Comparison of ENCODE assay signal across 7 cellular contexts in genomic region chr15:90191795-90192494, GRCh38. TPM values are rescaled to one million over a fixed set of nuclear protein-coding genes. Genes with fewer than 3 reads are reported as not detected.
DNase-seq lines count a peak whose midpoint lies in the region; ATAC-seq and TF ChIP-seq lines count a peak whose summit lies in the region.

No MANE protein-coding gene starts in this region.

- peak; percentile 69 for ATAC-seq in GM18517 (IDR thresholded peaks at IDR 0.05; ENCODE audit: unreplicated experiment)
- ATAC-seq in HG02763 (IDR thresholded peaks at IDR 0.05; ENCODE audit: unreplicated experiment), result peak; percentile 49
- ATAC-seq in naive thymus-derived CD8-positive, alpha-beta T cell, result peak; percentile 84

- peak overlapping the region; percentile 60 to 86 (median 80) for H3K4me3 Mint-ChIP-seq in naive thymus-derived CD8-positive, alpha-beta T cell
- H3K4me3 Mint-ChIP-seq in chondrocyte (ENCODE audit: unreplicated experiment), result no peak overlapping the region

- DNase-seq in NCI-H187 treated with DMSO at 0.1 percent for 48 hours (lab: John Stamatoyannopoulos, UW) (peak; percentile 81), WERI-Rb-1 (peak; percentile 75), epithelial cell of proximal tubule (ENCODE audit: low read depth) (no peak), chondrocyte (ENCODE audit: low spot score) (no peak)
- peak in 8 of 10 donors; percentile 22 to 76 (median 34) for DNase-seq in naive thymus-derived CD8-positive, alpha-beta T cell

- peaks cover 9% of the 10 kb centered on the region for H3K36me3 ChIP-seq in WERI-Rb-1

- no peaks in the 10 kb centered on the region for H3K27me3 ChIP-seq in WERI-Rb-1 (ENCODE audit: insufficient read depth, low read depth, severe bottlenecking)

- POLR2A ChIA-PET in naive thymus-derived CD8-positive, alpha-beta T cell (lab: Charles Lee), result interaction anchor here (0.7 to 3.7 kb wide), 12 partner anchors 10 to 841 kb away, joined by 3 to 36 read pairs (median 4); partner anchors contain the start of genes CIB1, GDPGP1, IDH2 and NGRN

- no peak overlapping the region for H3K4me3 ChIP-seq in WERI-Rb-1 (ENCODE audit: low read depth, low read length)
- H3K4me3 ChIP-seq in epithelial cell of proximal tubule (ENCODE audit: low read depth, low read length), result peak overlapping the region; percentile 1

- H3K4me1 Mint-ChIP-seq in naive thymus-derived CD8-positive, alpha-beta T cell, result peaks cover 21 to 72% (median 33%) of the 10 kb centered on the region in 4 donors
- H3K4me1 Mint-ChIP-seq in chondrocyte (ENCODE audit: low read depth), result peaks cover 12% of the 10 kb centered on the region

- peaks cover 8% of the 10 kb centered on the region for H3K9me3 ChIP-seq in WERI-Rb-1 (ENCODE audit: severe bottlenecking)

- H3K27me3 Mint-ChIP-seq in naive thymus-derived CD8-positive, alpha-beta T cell, result no peaks in the 10 kb centered on the region
- H3K27me3 Mint-ChIP-seq in chondrocyte (ENCODE audit: low read depth), result no peaks in the 10 kb centered on the region

- H3K27ac ChIP-seq in WERI-Rb-1, result peak overlapping the region; percentile 87

- TF ChIP-seq CTCF in WERI-Rb-1 (IDR thresholded peaks at IDR 0.05; ENCODE audit: low read depth, low read length) (no peak), epithelial cell of proximal tubule (conservative IDR thresholded peaks at IDR 0.05; ENCODE audit: low read depth, low read length) (no peak), chondrocyte (IDR thresholded peaks at IDR 0.05) (no peak)

- no peaks in the 10 kb centered on the region for H3K9me3 Mint-ChIP-seq in naive thymus-derived CD8-positive, alpha-beta T cell
- no peaks in the 10 kb centered on the region for H3K9me3 Mint-ChIP-seq in chondrocyte (ENCODE audit: low read depth)

- H3K36me3 Mint-ChIP-seq in naive thymus-derived CD8-positive, alpha-beta T cell, result no peaks in the 10 kb centered on the region
- no peaks in the 10 kb centered on the region for H3K36me3 Mint-ChIP-seq in chondrocyte (ENCODE audit: low read depth)

- peak overlapping the region in 9 of 10 donors; percentile 29 to 89 (median 83) for H3K27ac Mint-ChIP-seq in naive thymus-derived CD8-positive, alpha-beta T cell
- no peak overlapping the region for H3K27ac Mint-ChIP-seq in chondrocyte (ENCODE audit: unreplicated experiment)

RNA-seq across cellular contexts. Expression of gene SEMA4B, which starts 9.2 kb away (rescaled TPM):
- total RNA-seq in epithelial cell of proximal tubule (75.6 and 89.6 TPM in 2 replicates), chondrocyte (6.7 to 10.5 TPM (median 9.2 TPM) in 3 replicates)
- 10 to 100 TPM; 19.8 to 25.1 TPM for total RNA-seq in naive thymus-derived CD8-positive, alpha-beta T cell
- 1 to 10 TPM; 4.1 to 6.8 (median 5.0) TPM for polyA plus RNA-seq in naive thymus-derived CD8-positive, alpha-beta T cell

RNA-seq across cellular contexts. Expression of gene CIB1, which starts 41.8 kb away (rescaled TPM):
- total RNA-seq in epithelial cell of proximal tubule (76.0 and 90.9 TPM in 2 replicates), chondrocyte (40.2 to 42.4 TPM (median 40.9 TPM) in 3 replicates)
- total RNA-seq in naive thymus-derived CD8-positive, alpha-beta T cell, result 100 to 1,000 TPM; 110 TPM
- polyA plus RNA-seq in naive thymus-derived CD8-positive, alpha-beta T cell, result 100 to 1,000 TPM; 232 to 246 (median 232) TPM

RNA-seq across cellular contexts. Expression of gene GDPGP1, which starts 42.1 kb away (rescaled TPM):
- 9.9 and 22.3 TPM in 2 replicates for total RNA-seq in epithelial cell of proximal tubule
- total RNA-seq in naive thymus-derived CD8-positive, alpha-beta T cell, result 10 to 100 TPM; 12.0 to 12.4 TPM
- polyA plus RNA-seq in naive thymus-derived CD8-positive, alpha-beta T cell, result 1 to 10 TPM in 2 of 3 donors, under 1 TPM in 1; 0.50 to 2.2 (median 1.3) TPM
- total RNA-seq in chondrocyte, result 4.8 to 5.8 TPM (median 5.5 TPM) in 3 replicates

RNA-seq across cellular contexts. Expression of gene TTLL13, which starts 57.4 kb away (rescaled TPM):
- total RNA-seq in epithelial cell of proximal tubule (not detected in 2 replicates), chondrocyte (0.69 TPM in 1 of 3 replicates, not detected in the others)
- 1 to 10 TPM in 1 of 2 experiments, under 1 TPM in 1; 0.71 to 1.0 TPM for total RNA-seq in naive thymus-derived CD8-positive, alpha-beta T cell
- polyA plus RNA-seq in naive thymus-derived CD8-positive, alpha-beta T cell, result not detected

Comparison
In these comparisons a context has a peak if more than half of its experiments do, and no peak if none do; other contexts are left out.
1. DNase-seq: peak in NCI-H187 treated with DMSO at 0.1 percent for 48 hours (single experiment), WERI-Rb-1 (single experiment) and naive thymus-derived CD8-positive, alpha-beta T cell (8 of 10); none in epithelial cell of proximal tubule (single experiment) and chondrocyte (single experiment).
2. Peak in every context shown above with its lines, with median percentiles within 50 percentile points of each other: ATAC-seq.